8 cellular contexts compared by ENCODE assay signal in genomic region chr4:160034501-160034900, GRCh38.
"Had no signal": no experiment of that assay in that cellular context is flagged by ENCODE, and none has a peak within 500 bp of the region (broad histone marks: within the 10 kb centered on the region; RNA-seq: fewer than 3 reads in every experiment).

No MANE protein-coding gene starts in this region.

- DNase-seq: GM23248, GOT3, H7, KBM-7 had no signal

- H3K4me3 Mint-ChIP-seq: IgD-negative memory B cell had no signal

- H3K27me3 Mint-ChIP-seq: IgD-negative memory B cell had no signal

- H2AFZ ChIP-seq: GM23248 had no signal

- H3K4me1 Mint-ChIP-seq: IgD-negative memory B cell had no signal

- H3K27ac ChIP-seq: GM23248, HL-60 had no signal

- H3K36me3 Mint-ChIP-seq: IgD-negative memory B cell had no signal

- H3K9me3 Mint-ChIP-seq: IgD-negative memory B cell had no signal

- H3K36me3 ChIP-seq: HAP-1 had no signal

- FAIRE-seq: HepG2 had no signal

- H3K9ac ChIP-seq: GM23248 had no signal

- H3K27ac Mint-ChIP-seq: IgD-negative memory B cell had no signal

- H3K4me3 ChIP-seq: GM23248, HAP-1 had no signal

- H3K9me3 ChIP-seq: HAP-1 had no signal

- H3K4me1 ChIP-seq: HAP-1 had no signal
